In the genomic region with DNA sequence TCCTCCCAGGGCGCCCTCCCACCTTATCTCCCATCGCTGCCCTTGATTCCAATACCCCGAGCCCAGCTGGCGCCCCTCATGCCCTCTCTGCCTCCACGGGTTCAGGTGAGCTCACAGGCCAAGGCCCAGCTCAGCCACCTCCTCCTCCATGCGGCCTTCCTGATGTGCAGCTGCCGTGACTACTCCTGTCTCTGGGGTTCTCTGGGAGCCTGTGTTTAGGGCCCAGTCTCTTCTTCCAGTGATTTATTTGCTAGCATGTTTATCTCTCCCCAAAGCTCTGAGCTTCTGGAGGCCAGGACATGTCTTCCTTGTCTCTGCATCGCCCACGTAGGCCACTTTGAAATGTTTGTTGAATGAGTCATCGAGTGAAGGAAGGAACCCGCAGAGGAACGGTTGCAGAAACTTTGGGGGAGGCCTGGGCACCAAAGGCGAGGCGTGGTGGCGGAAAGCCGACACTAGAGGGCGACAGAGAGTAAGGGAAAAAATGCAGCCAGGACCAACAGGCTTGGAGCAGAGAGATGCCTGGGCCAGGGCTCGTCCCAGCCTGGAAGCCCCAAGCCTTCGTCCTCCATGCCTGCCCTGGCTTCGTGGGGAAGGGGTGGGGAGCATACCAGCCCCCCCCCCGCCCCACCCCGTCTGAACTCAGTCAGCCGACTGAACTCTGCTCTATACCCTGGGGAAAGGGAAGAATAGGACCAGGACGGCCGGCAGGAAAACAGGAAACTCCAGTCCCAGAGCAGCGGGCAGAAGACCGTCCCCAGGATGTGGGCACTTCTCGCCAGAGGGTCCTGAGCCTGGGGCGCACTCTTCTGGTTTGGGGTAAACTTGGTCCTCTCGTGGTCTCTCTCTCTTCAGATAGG, we compare ENCODE assay signal across 8 cellular contexts. TPM values are rescaled to one million over a fixed set of nuclear protein-coding genes. Genes with fewer than 3 reads are reported as not detected.
DNase-seq lines count a peak whose midpoint lies in the region; ATAC-seq and TF ChIP-seq lines count a peak whose summit lies in the region.

No MANE protein-coding gene starts in this region.

- H3K4me1 Mint-ChIP-seq in Calu3 (ENCODE audit: low read depth, unreplicated experiment): peaks cover 22% of the 10 kb centered on the region
- H3K4me1 Mint-ChIP-seq in naive thymus-derived CD8-positive, alpha-beta T cell: peaks cover 4 to 10% (median 8%) of the 10 kb centered on the region in 4 donors
- H3K4me1 Mint-ChIP-seq in stimulated activated effector memory CD8-positive, alpha-beta T cell treated with anti-CD3 and anti-CD28 coated beads, Interleukin-12 subunit alpha, Interleukin-12 subunit beta, amount 100 ng/mL, for 72 hours: peaks cover 14% of the 10 kb centered on the region

- ATAC-seq in GM19468 (IDR thresholded peaks at IDR 0.05; ENCODE audit: extremely low read depth, unreplicated experiment): peak; percentile 66
- peak; percentile 90 for ATAC-seq in Panc1
- peak; percentile 92 to 94 for ATAC-seq in naive thymus-derived CD8-positive, alpha-beta T cell
- peak; percentile 92 for ATAC-seq in stimulated activated effector memory CD8-positive, alpha-beta T cell treated with anti-CD3 and anti-CD28 coated beads, Interleukin-12 subunit alpha, Interleukin-12 subunit beta, amount 100 ng/mL, for 72 hours

- DNase-seq in Calu3: peak; percentile 93
- peak; percentile 100 for DNase-seq in HT1080 (ENCODE audit: low read depth)
- DNase-seq in Panc1 (ENCODE audit: low read depth, low spot score): peak; percentile 99
- DNase-seq in activated T-cell treated with anti-CD3 and anti-CD28 coated beads, Interleukin-2, amount 50 U/mL, for 48 hours: peak; percentile 97 to 98
- DNase-seq in fibroblast of gingiva (ENCODE audit: low read depth): peak; percentile 93
- peak; percentile 69 to 89 (median 80) for DNase-seq in naive thymus-derived CD8-positive, alpha-beta T cell
- DNase-seq in stimulated activated effector memory CD8-positive, alpha-beta T cell treated with anti-CD3 and anti-CD28 coated beads, Interleukin-12 subunit alpha, Interleukin-12 subunit beta, amount 100 ng/mL, for 72 hours (ENCODE audit: low spot score in 2 of 2): peak; percentile 97 to 98

- peak overlapping the region; percentile 48 for H3K4me3 Mint-ChIP-seq in Calu3 (ENCODE audit: low read depth, unreplicated experiment)
- H3K4me3 Mint-ChIP-seq in naive thymus-derived CD8-positive, alpha-beta T cell: no peak overlapping the region
- H3K4me3 Mint-ChIP-seq in stimulated activated effector memory CD8-positive, alpha-beta T cell treated with anti-CD3 and anti-CD28 coated beads, Interleukin-12 subunit alpha, Interleukin-12 subunit beta, amount 100 ng/mL, for 72 hours: peak overlapping the region; percentile 48

- in situ Hi-C loops in Panc1 (cut with HindIII; ENCODE audit: low pct_unique_long_range_greater_than_20kb, low sequenced_read_pairs): no loop called here

- H3K27ac Mint-ChIP-seq in Calu3 (ENCODE audit: unreplicated experiment): peak overlapping the region; percentile 83
- H3K27ac Mint-ChIP-seq in naive thymus-derived CD8-positive, alpha-beta T cell: peak overlapping the region in 5 of 10 donors; percentile 6 to 62 (median 34)
- H3K27ac Mint-ChIP-seq in stimulated activated effector memory CD8-positive, alpha-beta T cell treated with anti-CD3 and anti-CD28 coated beads, Interleukin-12 subunit alpha, Interleukin-12 subunit beta, amount 100 ng/mL, for 72 hours: peak overlapping the region; percentile 90

- H3K9me3 ChIP-seq in Panc1 (ENCODE audit: control insufficient read depth, insufficient read depth, low read depth, low read length): no peaks in the 10 kb centered on the region

- peak overlapping the region; percentile 96 for H3K27ac ChIP-seq in Panc1 (ENCODE audit: low read length)

- H3K9me3 Mint-ChIP-seq in Calu3 (ENCODE audit: low read depth, unreplicated experiment): no peaks in the 10 kb centered on the region
- H3K9me3 Mint-ChIP-seq in naive thymus-derived CD8-positive, alpha-beta T cell: no peaks in the 10 kb centered on the region
- no peaks in the 10 kb centered on the region for H3K9me3 Mint-ChIP-seq in stimulated activated effector memory CD8-positive, alpha-beta T cell treated with anti-CD3 and anti-CD28 coated beads, Interleukin-12 subunit alpha, Interleukin-12 subunit beta, amount 100 ng/mL, for 72 hours

- peak; percentile 78 for TF ChIP-seq CTCF in Calu3 (IDR thresholded peaks at IDR 0.05; ENCODE audit: unreplicated experiment)
- TF ChIP-seq CTCF in Panc1 (IDR thresholded peaks at IDR 0.05): peak; percentile 95

- BruUV-seq in Calu3 (replicated peaks; lab: Mats Ljungman, UMichigan) (no TSS peak), Panc1 (replicated peaks; lab: Mats Ljungman, UMichigan) (no TSS peak)

- intact Hi-C loops in Calu3 (cut with micrococcal nuclease; ENCODE audit: unreplicated experiment): loop anchor here (1.0 kb wide), 1 partner anchor 23 kb away; no protein-coding TSS in a partner anchor
- intact Hi-C loops in Panc1 (cut with micrococcal nuclease; ENCODE audit: unreplicated experiment): loop anchor here (1.0 kb wide), 1 partner anchor 23 kb away; no protein-coding TSS in a partner anchor

- no peaks in the 10 kb centered on the region for H3K27me3 Mint-ChIP-seq in Calu3 (ENCODE audit: unreplicated experiment)
- no peaks in the 10 kb centered on the region for H3K27me3 Mint-ChIP-seq in naive thymus-derived CD8-positive, alpha-beta T cell

- POLR2A ChIA-PET in Panc1 (lab: Charles Lee): interaction anchor here (0.6 to 0.9 kb wide), 4 partner anchors 13 to 68 kb away, joined by 3 to 20 read pairs (median 3); no protein-coding TSS in a partner anchor
- POLR2A ChIA-PET in naive thymus-derived CD8-positive, alpha-beta T cell (lab: Charles Lee): interaction anchor here (2.5 to 2.8 kb wide), 2 partner anchors 23 to 26 kb away, joined by 14 to 17 read pairs; no protein-coding TSS in a partner anchor

- no peaks in the 10 kb centered on the region for H3K36me3 ChIP-seq in Panc1 (ENCODE audit: control insufficient read depth, insufficient read depth, low read length)

- H3K4me1 ChIP-seq in Panc1 (ENCODE audit: control insufficient read depth, insufficient read depth, low read length): peaks cover 54% of the 10 kb centered on the region

- peak overlapping the region; percentile 24 to 47 for H3K4me3 ChIP-seq in Panc1 (ENCODE audit: low read depth in 2 of 2, low read length in 2 of 2)

- CTCF ChIA-PET in Calu3 (lab: Charles Lee): interaction anchor here (0.5 to 2.0 kb wide), 8 partner anchors 9 to 140 kb away, joined by 3 to 26 read pairs (median 6); no protein-coding TSS in a partner anchor
- CTCF ChIA-PET in Panc1 (lab: Charles Lee): interaction anchor here (0.6 to 2.2 kb wide), 5 partner anchors 9 to 125 kb away, joined by 3 to 23 read pairs (median 4); no protein-coding TSS in a partner anchor

- peaks cover 29% of the 10 kb centered on the region for H3K36me3 Mint-ChIP-seq in Calu3 (ENCODE audit: insufficient read depth, unreplicated experiment)
- H3K36me3 Mint-ChIP-seq in naive thymus-derived CD8-positive, alpha-beta T cell: no peaks in the 10 kb centered on the region
- H3K36me3 Mint-ChIP-seq in stimulated activated effector memory CD8-positive, alpha-beta T cell treated with anti-CD3 and anti-CD28 coated beads, Interleukin-12 subunit alpha, Interleukin-12 subunit beta, amount 100 ng/mL, for 72 hours: no peaks in the 10 kb centered on the region

- no peaks in the 10 kb centered on the region for H3K27me3 ChIP-seq in Panc1 (ENCODE audit: control insufficient read depth, insufficient read depth, low read length)

RNA-seq across cellular contexts. Expression of a gene that starts 10.9 kb away (rescaled TPM):
- total RNA-seq in Calu3 (2022) (72.7 and 135 TPM in 2 replicates), Panc1 (2021; ENCODE audit: unreplicated experiment) (422 TPM)
- total RNA-seq in HT1080 (2014; rRNA removed; shearing (Covaris generic)): 0.43 and 1.2 TPM in 2 replicates
- polyA plus RNA-seq in HT1080 (2015; cell fraction: cytosol; rRNA removed): 3.5 and 11.5 TPM in 2 replicates
- 1.4 and 3.0 TPM in 2 replicates for polyA plus RNA-seq in HT1080 (2015; cell fraction: nucleus; rRNA removed)
- 1,072 TPM for polyA plus RNA-seq in Panc1 (2012; ENCODE audit: insufficient read length)
- total RNA-seq in naive thymus-derived CD8-positive, alpha-beta T cell: 10 to 100 TPM; 48.5 to 49.4 TPM
- polyA plus RNA-seq in naive thymus-derived CD8-positive, alpha-beta T cell: 100 to 1,000 TPM in 2 of 3 donors, 10 to 100 TPM in 1; 96.4 to 128 (median 125) TPM

Comparison
In these comparisons a context has a peak if more than half of its experiments do, and no peak if none do; other contexts are left out.
1. Peak in every context shown above with its lines: DNase-seq, ATAC-seq, H3K4me3 ChIP-seq and H3K27ac ChIP-seq.
2. H3K4me3 Mint-ChIP-seq: peak in Calu3 (single experiment) and stimulated activated effector memory CD8-positive, alpha-beta T cell treated with anti-CD3 and anti-CD28 coated beads, Interleukin-12 subunit alpha, Interleukin-12 subunit beta, amount 100 ng/mL, for 72 hours (single experiment); none in naive thymus-derived CD8-positive, alpha-beta T cell (0 of 10).
3. RNA of a gene that starts 10.9 kb away (total RNA-seq): 422 TPM in Panc1 (single experiment), 72.7 to 135 TPM in Calu3 and 48.5 to 49.4 TPM in naive thymus-derived CD8-positive, alpha-beta T cell; 0.43 to 1.2 TPM in HT1080; every median in the first group is over 10 times any median in the second.